Comparison of ENCODE assay signal across 8 cellular contexts in genomic region chr7:151349507-151349853, GRCh38. TPM values are rescaled to one million over a fixed set of nuclear protein-coding genes. Genes with fewer than 3 reads are reported as not detected.
DNase-seq lines count a peak whose midpoint lies in the region; ATAC-seq and TF ChIP-seq lines count a peak whose summit lies in the region.

No MANE protein-coding gene starts in this region.

- peak overlapping the region; percentile 97 for H3K27ac ChIP-seq in CD4-positive, CD25-positive, alpha-beta regulatory T cell (ENCODE audit: insufficient read depth, low read length, poor library complexity, severe bottlenecking)
- H3K27ac ChIP-seq in right atrium auricular region (peak overlapping the region; percentile 56 to 60), uterus (peak overlapping the region; percentile 4 to 7)

- H3K27me3 ChIP-seq in CD4-positive, CD25-positive, alpha-beta regulatory T cell (ENCODE audit: control insufficient read depth, insufficient read depth, low read length): no peaks in the 10 kb centered on the region
- H3K27me3 ChIP-seq in right atrium auricular region (no peaks in the 10 kb centered on the region), uterus (no peaks in the 10 kb centered on the region)

- no peaks in the 10 kb centered on the region for H3K9me3 Mint-ChIP-seq in CD4-positive, CD25-positive, alpha-beta regulatory T cell

- intact Hi-C loops in uterus (cut with DNase I; ENCODE audit: low total_unique reads): no loop called here
- intact Hi-C loops in head of caudate nucleus (cut with DNase I): no loop called here

- H3K36me3 Mint-ChIP-seq in CD4-positive, CD25-positive, alpha-beta regulatory T cell: peaks cover 11% of the 10 kb centered on the region

- peaks cover 43% of the 10 kb centered on the region for H3K36me3 ChIP-seq in CD4-positive, CD25-positive, alpha-beta regulatory T cell (ENCODE audit: control insufficient read depth, insufficient read depth, low read length)
- H3K36me3 ChIP-seq in right atrium auricular region: peaks cover 69% of the 10 kb centered on the region
- no peaks in the 10 kb centered on the region for H3K36me3 ChIP-seq in uterus

- no peaks in the 10 kb centered on the region for H3K9me3 ChIP-seq in CD4-positive, CD25-positive, alpha-beta regulatory T cell (ENCODE audit: control insufficient read depth in 2 of 2, low read length in 2 of 2)
- no peaks in the 10 kb centered on the region for H3K9me3 ChIP-seq in right atrium auricular region
- H3K9me3 ChIP-seq in uterus: no peaks in the 10 kb centered on the region

- TF ChIP-seq POLR2A in uterus (IDR thresholded peaks at IDR 0.05): no peak

- H3K27ac Mint-ChIP-seq in CD4-positive, CD25-positive, alpha-beta regulatory T cell: peak overlapping the region; percentile 96 to 99 (median 97)

- peaks cover 31% of the 10 kb centered on the region for H3K4me1 ChIP-seq in CD4-positive, CD25-positive, alpha-beta regulatory T cell (ENCODE audit: control insufficient read depth, insufficient read depth, low read length, poor library complexity, severe bottlenecking)
- H3K4me1 ChIP-seq in right atrium auricular region (peaks cover 0 to 15% of the 10 kb centered on the region in 2 donors), uterus (no peaks in the 10 kb centered on the region)

- H3K4me3 Mint-ChIP-seq in CD4-positive, CD25-positive, alpha-beta regulatory T cell: peak overlapping the region; percentile 77 to 91 (median 86)

- peak overlapping the region; percentile 83 for H3K4me3 ChIP-seq in CD4-positive, CD25-positive, alpha-beta regulatory T cell (ENCODE audit: low read depth, low read length)
- H3K4me3 ChIP-seq in right atrium auricular region (peak overlapping the region in 1 of 2 donors; percentile 37), uterus (no peak overlapping the region)

- H3K27me3 Mint-ChIP-seq in CD4-positive, CD25-positive, alpha-beta regulatory T cell: no peaks in the 10 kb centered on the region

- TF ChIP-seq CTCF in right atrium auricular region (IDR thresholded peaks at IDR 0.05) (no peak), uterus (IDR thresholded peaks at IDR 0.05) (no peak)

- peaks cover 14 to 65% (median 29%) of the 10 kb centered on the region in 4 donors for H3K4me1 Mint-ChIP-seq in CD4-positive, CD25-positive, alpha-beta regulatory T cell

- ATAC-seq in CD4-positive, CD25-positive, alpha-beta regulatory T cell (ENCODE audit: low read depth in 2 of 2): peak; percentile 30 to 33
- peak; percentile 34 for ATAC-seq in GM21360 (IDR thresholded peaks at IDR 0.05; ENCODE audit: unreplicated experiment)
- peak; percentile 36 for ATAC-seq in HG03571 (IDR thresholded peaks at IDR 0.05; ENCODE audit: unreplicated experiment)

- no peak for DNase-seq in CD4-positive, CD25-positive, alpha-beta regulatory T cell
- DNase-seq in right atrium auricular region (ENCODE audit: low spot score) (no peak), uterus (no peak), dermis blood vessel endothelial cell (no peak), head of caudate nucleus (no peak)
- DNase-seq in activated CD4-positive, alpha-beta T cell treated with anti-CD3 and anti-CD28 coated beads for 4 hours: no peak

RNA-seq across cellular contexts. Expression of gene NUB1, which starts 7.9 kb away (rescaled TPM):
- 65.2 TPM for total RNA-seq in CD4-positive, CD25-positive, alpha-beta regulatory T cell
- 10 to 100 TPM; 51.0 to 65.0 (median 52.8) TPM for polyA plus RNA-seq in CD4-positive, CD25-positive, alpha-beta regulatory T cell
- 10 to 100 TPM; 33.5 to 39.6 TPM for total RNA-seq in right atrium auricular region
- total RNA-seq in uterus: 10 to 100 TPM; 27.9 to 51.1 (median 39.1) TPM
- 45.4 and 54.2 TPM in 2 replicates for total RNA-seq in dermis blood vessel endothelial cell

Comparison
In these comparisons a context has a peak if more than half of its experiments do, and no peak if none do; other contexts are left out.
1. H3K27ac ChIP-seq: peak in every context shown above with its lines; median percentile 97 in CD4-positive, CD25-positive, alpha-beta regulatory T cell; 58 in right atrium auricular region; 6 in uterus.